17 cellular contexts compared by ENCODE assay signal in the genomic region with DNA sequence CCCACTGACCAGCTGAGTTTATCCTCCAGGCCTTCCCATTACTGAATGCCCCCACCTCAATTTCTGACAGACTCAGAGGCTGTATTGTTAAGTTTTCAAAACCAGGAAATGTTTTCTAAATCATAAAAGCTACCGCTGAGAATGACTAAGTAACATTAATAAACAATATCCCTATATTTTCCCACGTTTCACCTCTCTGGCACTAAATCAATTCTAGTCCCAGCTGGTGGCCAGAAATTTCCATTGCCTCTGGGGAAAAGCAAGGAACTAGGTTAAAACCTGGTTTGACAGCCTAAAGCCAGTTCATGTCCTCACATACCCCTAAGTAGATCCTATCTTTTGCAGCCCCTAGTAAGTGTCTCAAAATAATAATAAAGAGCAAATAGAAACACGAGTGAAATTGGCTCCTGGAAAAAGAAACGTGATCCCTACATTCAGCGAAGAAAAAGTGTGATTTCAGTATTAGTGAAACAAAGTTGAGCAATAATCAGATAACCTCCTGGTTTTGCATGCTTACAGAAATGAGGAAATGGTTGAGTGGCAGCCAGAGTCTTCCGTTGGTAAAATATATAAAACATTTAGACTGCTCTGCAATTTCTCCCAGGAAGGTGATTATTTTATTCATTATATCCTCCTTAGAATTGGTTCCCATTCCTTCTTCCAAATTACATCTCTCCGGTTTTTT.
DNase-seq lines count a peak whose midpoint lies in the region; ATAC-seq, FAIRE-seq and TF ChIP-seq lines count a peak whose summit lies in the region.
"Had no signal": no experiment of that assay in that cellular context is flagged by ENCODE, and none has a peak within 500 bp of the region (broad histone marks: within the 10 kb centered on the region; RNA-seq: fewer than 3 reads in every experiment).

No MANE protein-coding gene starts in this region.

- H3K4me1 Mint-ChIP-seq in chondrocyte (ENCODE audit: low read depth): peaks cover 23% of the 10 kb centered on the region

- H3K27me3 ChIP-seq in small intestine (ENCODE audit: control insufficient read depth in 2 of 2, insufficient read depth in 2 of 2, low read length in 2 of 2) (peaks cover 0 to 2% of the 10 kb centered on the region in 2 donors), Peyer's patch (no peaks in the 10 kb centered on the region)

- H3K27me3 Mint-ChIP-seq in chondrocyte (ENCODE audit: low read depth): peaks cover 3% of the 10 kb centered on the region

- peak; percentile 34 for DNase-seq in HCEC 1CT
- DNase-seq in NOMO-1 treated with dmso at 0.1 percent for 144 hours (lab: John Stamatoyannopoulos, UW; ENCODE audit: unreplicated experiment): peak; percentile 27
- no peak for DNase-seq in chondrocyte (ENCODE audit: low spot score)
- no peak for DNase-seq in omental fat pad (ENCODE audit: low spot score)
- DNase-seq in small intestine: no peak
- no peak for DNase-seq in Peyer's patch
- DNase-seq in NAMALWA (ENCODE audit: low spot score): no peak
- DNase-seq in posterior cingulate gyrus: no peak
- DNase-seq: activated CD8-positive, alpha-beta memory T cell treated with anti-CD3 and anti-CD28 coated beads, Interleukin-2, amount 50 U/mL, for 48 hours; naive thymus-derived CD8-positive, alpha-beta T cell; NCI-H1105 treated with DMSO at 0.1 percent for 48 hours; NCI-H524 treated with DMSO at 0.1 percent for 48 hours; SHP77 treated with DMSO at 0.1 percent for 48 hours had no signal

- H3K36me3 Mint-ChIP-seq in chondrocyte (ENCODE audit: low read depth): peaks cover 2% of the 10 kb centered on the region
- H3K36me3 Mint-ChIP-seq: naive thymus-derived CD8-positive, alpha-beta T cell had no signal

- TF ChIP-seq CTCF in chondrocyte (IDR thresholded peaks at IDR 0.05) (no peak), omental fat pad (IDR thresholded peaks at IDR 0.05) (no peak), Peyer's patch (IDR thresholded peaks at IDR 0.05) (no peak)

- peak overlapping the region; percentile 33 for H3K27ac Mint-ChIP-seq in chondrocyte (ENCODE audit: unreplicated experiment)
- H3K27ac Mint-ChIP-seq: naive thymus-derived CD8-positive, alpha-beta T cell had no signal

- intact Hi-C loops in posterior cingulate gyrus (cut with DNase I): no loop called here

- H3K36me3 ChIP-seq in small intestine (ENCODE audit: control insufficient read depth in 2 of 2, insufficient read depth in 2 of 2, low read length in 2 of 2) (no peaks in the 10 kb centered on the region), Peyer's patch (no peaks in the 10 kb centered on the region)
- H3K36me3 ChIP-seq: gastroesophageal sphincter had no signal

- no peak overlapping the region for H3K27ac ChIP-seq in small intestine (ENCODE audit: low read depth in 1 of 2, low read length in 1 of 2)
- no peak overlapping the region for H3K27ac ChIP-seq in Peyer's patch
- H3K27ac ChIP-seq: gastroesophageal sphincter had no signal

- H3K4me3 ChIP-seq in small intestine (ENCODE audit: low read depth in 1 of 2, low read length in 2 of 2) (no peak overlapping the region), Peyer's patch (no peak overlapping the region)
- H3K4me3 ChIP-seq: gastroesophageal sphincter had no signal

- TF ChIP-seq POLR2A in Peyer's patch (IDR thresholded peaks at IDR 0.05): no peak

- 27 to 33% (median 28%) methylated on average over 7 of the region's 7 CpGs for WGBS in small intestine, 3 donors

- no peak overlapping the region for H3K4me3 Mint-ChIP-seq in chondrocyte (ENCODE audit: unreplicated experiment)
- H3K4me3 Mint-ChIP-seq: naive thymus-derived CD8-positive, alpha-beta T cell had no signal

- no peak for FAIRE-seq in small intestine (lab: Jason Lieb, UNC)
- FAIRE-seq: keratinocyte had no signal

- no peaks in the 10 kb centered on the region for H3K9me3 ChIP-seq in small intestine (ENCODE audit: control insufficient read depth, low read depth)
- no peaks in the 10 kb centered on the region for H3K9me3 ChIP-seq in Peyer's patch
- H3K9me3 ChIP-seq: gastroesophageal sphincter had no signal

- peak; percentile 46 for ATAC-seq in omental fat pad (ENCODE audit: low FRiP score)
- ATAC-seq: activated CD4-positive, CD25-positive, alpha-beta regulatory T cell treated with anti-CD3 and anti-CD28 coated beads, Interleukin-2, amount 50 U/mL, for 24 hours; gastroesophageal sphincter; HCT116; naive thymus-derived CD8-positive, alpha-beta T cell had no signal

- H3K9me3 Mint-ChIP-seq in chondrocyte (ENCODE audit: low read depth): no peaks in the 10 kb centered on the region
- H3K9me3 Mint-ChIP-seq: naive thymus-derived CD8-positive, alpha-beta T cell had no signal

- H3K4me1 ChIP-seq in small intestine (ENCODE audit: control insufficient read depth in 2 of 2, insufficient read depth in 1 of 2, low read depth in 1 of 2, low read length in 1 of 2) (no peaks in the 10 kb centered on the region), Peyer's patch (no peaks in the 10 kb centered on the region)
- H3K4me1 ChIP-seq: gastroesophageal sphincter had no signal

Comparison
In these comparisons a context has a peak if more than half of its experiments do, and no peak if none do; other contexts are left out.
1. DNase-seq: peak in HCEC 1CT (single experiment) and NOMO-1 treated with dmso at 0.1 percent for 144 hours (single experiment); none in chondrocyte (single experiment), omental fat pad (single experiment), small intestine (single experiment), Peyer's patch (0 of 3), NAMALWA (single experiment) and posterior cingulate gyrus (0 of 10).